8 cellular contexts compared by ENCODE assay signal in genomic region chr7:66844552-66845381, GRCh38.
A peak's percentile ranks its signal among the peaks of the same experiment; 100 is the strongest.
DNase-seq lines count a peak whose midpoint lies in the region; TF ChIP-seq lines count a peak whose summit lies in the region.

No MANE protein-coding gene starts in this region.

- no peaks in the 10 kb centered on the region for H3K9me3 Mint-ChIP-seq in neural progenitor cell

- H2AFZ ChIP-seq in neural progenitor cell (replicated peaks), result peak overlapping the region; percentile 86

- peaks cover 22% of the 10 kb centered on the region for H3F3A ChIP-seq in neural progenitor cell (ENCODE audit: low read depth)

- peak overlapping the region; percentile 91 for H3K4me2 ChIP-seq in neural progenitor cell

- peaks cover 6% of the 10 kb centered on the region for H3K27me3 Mint-ChIP-seq in neural progenitor cell (ENCODE audit: insufficient read depth, low read depth)

- peaks cover 7% of the 10 kb centered on the region for H3K79me2 ChIP-seq in neural progenitor cell (ENCODE audit: low read depth)

- H3K27me3 ChIP-seq in H7 (ENCODE audit: control insufficient read depth, insufficient read depth, low read length) (no peaks in the 10 kb centered on the region; the same call in 1 of the 2 replicates), neural progenitor cell (no peaks in the 10 kb centered on the region)

- no peaks in the 10 kb centered on the region for H3K36me3 Mint-ChIP-seq in neural progenitor cell

- peak; percentile 96 for DNase-seq in G401 (ENCODE audit: low spot score)
- DNase-seq in H7, result peak; percentile 99
- DNase-seq in M059J (ENCODE audit: low read depth), result peak; percentile 97
- peak; percentile 96 to 97 for DNase-seq in SHP77 (lab: John Stamatoyannopoulos, UW)
- DNase-seq in activated gamma-delta T cell treated with Interleukin-2 at 50 U/mL for 16 hours, result peak; percentile 98
- peak; percentile 98 to 99 for DNase-seq in foreskin fibroblast
- DNase-seq in neural progenitor cell (ENCODE audit: low spot score), result peak; percentile 99
- DNase-seq in stromal cell of bone marrow (ENCODE audit: low read depth), result peak; percentile 95

- H4K20me1 ChIP-seq in neural progenitor cell (ENCODE audit: low read depth), result no peaks in the 10 kb centered on the region

- in situ Hi-C loops in G401 (cut with HindIII; ENCODE audit: low sequenced_read_pairs), result no loop called here

- TF ChIP-seq CTCF in foreskin fibroblast (IDR thresholded peaks at IDR 0.05; ENCODE audit: low read depth, low read length), result no peak
- peak; percentile 21 for TF ChIP-seq CTCF in neural progenitor cell (IDR thresholded peaks at IDR 0.05)

- H3K4me3 ChIP-seq in H7 (ENCODE audit: insufficient read depth, low read depth, low read length) (peak overlapping the region; percentile 96), foreskin fibroblast (ENCODE audit: low read depth in 1 of 2, low read length in 2 of 2) (peak overlapping the region; percentile 79 to 95), neural progenitor cell (peak overlapping the region; percentile 91)

- H3K9ac ChIP-seq in neural progenitor cell, result peak overlapping the region; percentile 95

- H3K4me1 Mint-ChIP-seq in neural progenitor cell, result peaks cover 23% of the 10 kb centered on the region

- peak overlapping the region; percentile 95 for H3K27ac ChIP-seq in neural progenitor cell

- no peaks in the 10 kb centered on the region for H3K9me3 ChIP-seq in neural progenitor cell (ENCODE audit: low read depth)

- H3K36me3 ChIP-seq in H7 (replicated peaks; ENCODE audit: control insufficient read depth, insufficient read depth, low read length) (no peaks in the 10 kb centered on the region), neural progenitor cell (no peaks in the 10 kb centered on the region)

- H3K4me1 ChIP-seq in neural progenitor cell, result peaks cover 11% of the 10 kb centered on the region

- H3K27ac Mint-ChIP-seq in neural progenitor cell, result peak overlapping the region; percentile 99

- H3K4me3 Mint-ChIP-seq in neural progenitor cell, result peak overlapping the region; percentile 95

Comparison
In these comparisons a context has a peak if more than half of its experiments do, and no peak if none do; other contexts are left out.
1. Peak in every context shown above with its lines: DNase-seq, H3K4me3 ChIP-seq and H3K27ac ChIP-seq.